8 cellular contexts compared by ENCODE assay signal in genomic region chr9:111661802-111662491, GRCh38. TPM values are rescaled to one million over a fixed set of nuclear protein-coding genes. Genes with fewer than 3 reads are reported as not detected.
DNase-seq lines count a peak whose midpoint lies in the region; ATAC-seq and TF ChIP-seq lines count a peak whose summit lies in the region.

No MANE protein-coding gene starts in this region.

- intact Hi-C loops in CD4-positive, alpha-beta memory T cell (cut with micrococcal nuclease) = loop anchor here (1.0 to 2.0 kb wide), 3 partner anchors 31 to 179 kb away; partner anchors contain the start of genes DNAJC25 and PTGR1
- intact Hi-C loops in prostate gland (cut with DNase I) = no loop called here

- H3K27me3 Mint-ChIP-seq in CD4-positive, alpha-beta memory T cell = no peaks in the 10 kb centered on the region

- peak in 4 of 5 donors; percentile 20 to 50 (median 29) for DNase-seq in CD4-positive, alpha-beta memory T cell
- DNase-seq in SK-MEL-5 (ENCODE audit: low read depth, low spot score) = peak; percentile 11
- DNase-seq in amygdala (lab: John Stamatoyannopoulos, UW) = peak in 39 of 56 donors; percentile 2 to 69 (median 34)
- no peak for DNase-seq in right atrium auricular region (ENCODE audit: low spot score)
- DNase-seq in prostate gland (ENCODE audit: low spot score) = peak; percentile 8
- DNase-seq in NCI-H1436 treated with DMSO at 0.1 percent for 48 hours (lab: John Stamatoyannopoulos, UW) = no peak

- H3K9me3 ChIP-seq in CD4-positive, alpha-beta memory T cell (ENCODE audit: control insufficient read depth in 1 of 2, low read length in 2 of 2) = no peaks in the 10 kb centered on the region
- H3K9me3 ChIP-seq in right atrium auricular region = no peaks in the 10 kb centered on the region
- no peaks in the 10 kb centered on the region for H3K9me3 ChIP-seq in prostate gland

- no peaks in the 10 kb centered on the region for H3K9me3 Mint-ChIP-seq in CD4-positive, alpha-beta memory T cell

- TF ChIP-seq CTCF in right atrium auricular region (IDR thresholded peaks at IDR 0.05) = no peak
- TF ChIP-seq CTCF in prostate gland (IDR thresholded peaks at IDR 0.05) = no peak

- under 1% methylated on average over 49 of the region's 57 CpGs for WGBS in prostate gland

- peak overlapping the region; percentile 68 to 98 (median 94) for H3K27ac Mint-ChIP-seq in CD4-positive, alpha-beta memory T cell

- H3K4me1 Mint-ChIP-seq in CD4-positive, alpha-beta memory T cell = peaks cover 21 to 44% (median 31%) of the 10 kb centered on the region in 4 donors

- CTCF ChIA-PET in CD4-positive, alpha-beta memory T cell (lab: Charles Lee; ENCODE audit: partially characterized antibody) = no interaction called here

- ATAC-seq in GM19372 (IDR thresholded peaks at IDR 0.05; ENCODE audit: low read depth, unreplicated experiment) = peak; percentile 31
- peak; percentile 21 for ATAC-seq in HG03457 (IDR thresholded peaks at IDR 0.05; ENCODE audit: unreplicated experiment)

- POLR2A ChIA-PET in CD4-positive, alpha-beta memory T cell (lab: Charles Lee; ENCODE audit: partially characterized antibody) = interaction anchor here (0.6 to 1.7 kb wide), 7 partner anchors 12 to 1968 kb away, joined by 3 to 21 read pairs (median 4); partner anchors contain the start of genes DNAJC25, ECPAS and HSDL2

- in situ Hi-C loops in SK-MEL-5 (cut with HindIII; ENCODE audit: low pct_unique_long_range_greater_than_20kb, low sequenced_read_pairs) = no loop called here

- H3K4me1 ChIP-seq in CD4-positive, alpha-beta memory T cell (ENCODE audit: insufficient read depth, low read length) = peaks cover 36% of the 10 kb centered on the region
- H3K4me1 ChIP-seq in right atrium auricular region = peaks cover 0 to 15% of the 10 kb centered on the region in 2 donors
- no peaks in the 10 kb centered on the region for H3K4me1 ChIP-seq in prostate gland (replicated peaks)

- no peaks in the 10 kb centered on the region for H3K27me3 ChIP-seq in CD4-positive, alpha-beta memory T cell (ENCODE audit: insufficient read depth, low read length)
- no peaks in the 10 kb centered on the region for H3K27me3 ChIP-seq in right atrium auricular region
- no peaks in the 10 kb centered on the region for H3K27me3 ChIP-seq in prostate gland (replicated peaks; ENCODE audit: insufficient read depth)

- peaks cover 6% of the 10 kb centered on the region for H3K36me3 ChIP-seq in CD4-positive, alpha-beta memory T cell (ENCODE audit: insufficient read depth, low read length)
- H3K36me3 ChIP-seq in right atrium auricular region (peaks cover 4% of the 10 kb centered on the region), prostate gland (no peaks in the 10 kb centered on the region)

- peak overlapping the region; percentile 43 to 76 for H3K4me3 ChIP-seq in CD4-positive, alpha-beta memory T cell (ENCODE audit: low read length in 2 of 2)
- H3K4me3 ChIP-seq in right atrium auricular region (peak overlapping the region; percentile 71 to 73), prostate gland (peak overlapping the region; percentile 66 to 70)

- peak overlapping the region; percentile 90 to 97 (median 94) for H3K4me3 Mint-ChIP-seq in CD4-positive, alpha-beta memory T cell

- peak overlapping the region; percentile 58 for H3K27ac ChIP-seq in CD4-positive, alpha-beta memory T cell (ENCODE audit: low read depth, low read length)
- peak overlapping the region; percentile 74 to 81 for H3K27ac ChIP-seq in right atrium auricular region
- peak overlapping the region; percentile 73 to 80 for H3K27ac ChIP-seq in prostate gland

- TF ChIP-seq POLR2A in prostate gland (IDR thresholded peaks at IDR 0.05) = no peak

- H3K36me3 Mint-ChIP-seq in CD4-positive, alpha-beta memory T cell = peaks cover 6 to 17% of the 10 kb centered on the region in 2 donors

RNA-seq across cellular contexts. Expression of gene GNG10, which starts 0.5 kb away (rescaled TPM):
- total RNA-seq in CD4-positive, alpha-beta memory T cell = 10 to 100 TPM in 1 of 2 experiments, 1 to 10 TPM in 1; 9.8 to 12.4 TPM
- 10 to 100 TPM; 28.0 to 37.5 TPM for polyA plus RNA-seq in CD4-positive, alpha-beta memory T cell
- total RNA-seq in SK-MEL-5 (2014; rRNA removed; shearing (Covaris generic)) = 96.2 and 107 TPM in 2 replicates
- polyA plus RNA-seq in SK-MEL-5 (2015; cell fraction: cytosol; rRNA removed) = 74.9 and 84.0 TPM in 2 replicates
- polyA plus RNA-seq in SK-MEL-5 (2015; cell fraction: nucleus; rRNA removed) = 9.1 and 11.9 TPM in 2 replicates
- total RNA-seq in right atrium auricular region (10 to 100 TPM; 44.5 to 45.1 TPM), prostate gland (10 to 100 TPM; 51.2 to 73.0 TPM)

RNA-seq across cellular contexts. Expression of gene DNAJC25, which starts 30.8 kb away (rescaled TPM):
- total RNA-seq in CD4-positive, alpha-beta memory T cell = 1 to 10 TPM; 5.1 to 5.6 TPM
- polyA plus RNA-seq in CD4-positive, alpha-beta memory T cell = 1 to 10 TPM; 1.9 to 2.6 TPM
- 13.1 and 16.3 TPM in 2 replicates for total RNA-seq in SK-MEL-5 (2014; rRNA removed; shearing (Covaris generic))
- 11.8 and 12.7 TPM in 2 replicates for polyA plus RNA-seq in SK-MEL-5 (2015; cell fraction: cytosol; rRNA removed)
- polyA plus RNA-seq in SK-MEL-5 (2015; cell fraction: nucleus; rRNA removed) = 15.2 and 18.6 TPM in 2 replicates
- total RNA-seq in right atrium auricular region (1 to 10 TPM; 5.3 to 8.7 TPM), prostate gland (10 to 100 TPM; 11.7 to 13.5 TPM)

Comparison
In these comparisons a context has a peak if more than half of its experiments do, and no peak if none do; other contexts are left out.
1. DNase-seq: peak in CD4-positive, alpha-beta memory T cell (4 of 5), SK-MEL-5 (single experiment), amygdala (39 of 56) and prostate gland (single experiment); none in right atrium auricular region (single experiment) and NCI-H1436 treated with DMSO at 0.1 percent for 48 hours (single experiment).
2. Peak in every context shown above with its lines, with median percentiles within 50 percentile points of each other: H3K27ac ChIP-seq and H3K4me3 ChIP-seq.